In the genomic region with DNA sequence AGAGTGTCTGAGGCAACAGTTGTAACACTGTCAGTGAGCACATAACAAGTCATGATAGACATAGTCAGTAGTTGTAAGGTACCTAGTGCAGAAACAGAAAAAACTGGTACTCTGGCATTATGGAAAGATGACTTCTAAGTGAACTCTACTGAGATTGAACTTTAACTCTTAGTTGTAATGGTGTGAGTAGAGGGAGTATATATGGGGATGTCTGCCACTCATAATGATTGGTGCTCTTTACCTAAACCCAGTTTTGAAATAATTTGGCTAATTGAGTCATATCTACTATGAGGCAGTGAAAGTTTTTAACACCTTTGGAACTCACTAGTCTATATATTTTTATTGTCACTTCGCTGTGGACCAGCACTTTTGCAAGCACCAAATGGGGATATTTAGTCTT, we compare ENCODE assay signal across 24 cellular contexts. TPM values are rescaled to one million over a fixed set of nuclear protein-coding genes. Genes with fewer than 3 reads are reported as not detected.
DNase-seq lines count a peak whose midpoint lies in the region; ATAC-seq, FAIRE-seq and TF ChIP-seq lines count a peak whose summit lies in the region.
"Had no signal": no experiment of that assay in that cellular context is flagged by ENCODE, and none has a peak within 500 bp of the region (broad histone marks: within the 10 kb centered on the region; RNA-seq: fewer than 3 reads in every experiment).

No MANE protein-coding gene starts in this region.

- H3K9me3 Mint-ChIP-seq in activated T-cell treated with anti-CD3 and anti-CD28 coated beads, Interleukin-2, amount 50 U/mL, for 72 hours = no peaks in the 10 kb centered on the region
- H3K9me3 Mint-ChIP-seq in activated T-cell treated with anti-CD3 and anti-CD28 coated beads, Interleukin-2, amount 50 U/mL, for 24 hours = no peaks in the 10 kb centered on the region
- no peaks in the 10 kb centered on the region for H3K9me3 Mint-ChIP-seq in activated T-helper 17 cell treated with anti-CD3 and anti-CD28 coated beads, Interleukin-2, amount 50 U/mL, for 72 hours
- H3K9me3 Mint-ChIP-seq: CD8-positive, alpha-beta T cell had no signal

- H3K9me3 ChIP-seq in BLaER1 = no peaks in the 10 kb centered on the region

- FAIRE-seq in GM12891 (lab: Jason Lieb, UNC) = peak; percentile 23
- FAIRE-seq: HepG2, K562 had no signal

- H3K27me3 Mint-ChIP-seq in activated T-cell treated with anti-CD3 and anti-CD28 coated beads, Interleukin-2, amount 50 U/mL, for 72 hours (ENCODE audit: low read depth) = no peaks in the 10 kb centered on the region
- H3K27me3 Mint-ChIP-seq in activated T-cell treated with anti-CD3 and anti-CD28 coated beads, Interleukin-2, amount 50 U/mL, for 24 hours = no peaks in the 10 kb centered on the region
- no peaks in the 10 kb centered on the region for H3K27me3 Mint-ChIP-seq in activated T-helper 17 cell treated with anti-CD3 and anti-CD28 coated beads, Interleukin-2, amount 50 U/mL, for 72 hours

- no peak for TF ChIP-seq POLR2A in GM12891 (IDR thresholded peaks at IDR 0.05; ENCODE audit: low read depth, low read length)

- peaks cover 75% of the 10 kb centered on the region for H3K4me1 Mint-ChIP-seq in activated T-cell treated with anti-CD3 and anti-CD28 coated beads, Interleukin-2, amount 50 U/mL, for 72 hours (ENCODE audit: low read depth)
- H3K4me1 Mint-ChIP-seq in activated T-cell treated with anti-CD3 and anti-CD28 coated beads, Interleukin-2, amount 50 U/mL, for 24 hours (ENCODE audit: low read depth) = peaks cover 82% of the 10 kb centered on the region
- H3K4me1 Mint-ChIP-seq in activated T-helper 17 cell treated with anti-CD3 and anti-CD28 coated beads, Interleukin-2, amount 50 U/mL, for 72 hours = peaks cover 55% of the 10 kb centered on the region

- H3K4me2 ChIP-seq in BLaER1 = peak overlapping the region; percentile 88

- peaks cover 65% of the 10 kb centered on the region for H3K4me1 ChIP-seq in BLaER1

- ATAC-seq in activated T-cell treated with anti-CD3 and anti-CD28 coated beads, Interleukin-2, amount 50 U/mL, for 72 hours (replicated peaks in 1 of 2) = peak; percentile 70 to 79
- peak; percentile 43 for ATAC-seq in activated T-helper 17 cell treated with anti-CD3 and anti-CD28 coated beads, Interleukin-2, amount 50 U/mL, for 72 hours (replicated peaks)
- ATAC-seq: CD8-positive, alpha-beta T cell; HepG2; K562 had no signal

- H3K9ac ChIP-seq in BLaER1 = no peak overlapping the region

- no peaks in the 10 kb centered on the region for H3K36me3 ChIP-seq in BLaER1

- H3K27ac Mint-ChIP-seq in activated T-cell treated with anti-CD3 and anti-CD28 coated beads, Interleukin-2, amount 50 U/mL, for 72 hours = no peak overlapping the region
- H3K27ac Mint-ChIP-seq in activated T-cell treated with anti-CD3 and anti-CD28 coated beads, Interleukin-2, amount 50 U/mL, for 24 hours = no peak overlapping the region
- no peak overlapping the region for H3K27ac Mint-ChIP-seq in activated T-helper 17 cell treated with anti-CD3 and anti-CD28 coated beads, Interleukin-2, amount 50 U/mL, for 72 hours
- H3K27ac Mint-ChIP-seq: CD8-positive, alpha-beta T cell had no signal

- no peaks in the 10 kb centered on the region for H3K36me3 Mint-ChIP-seq in activated T-cell treated with anti-CD3 and anti-CD28 coated beads, Interleukin-2, amount 50 U/mL, for 72 hours (ENCODE audit: insufficient read depth in 2 of 2)
- peaks cover 23% of the 10 kb centered on the region for H3K36me3 Mint-ChIP-seq in activated T-cell treated with anti-CD3 and anti-CD28 coated beads, Interleukin-2, amount 50 U/mL, for 24 hours (ENCODE audit: low read depth)
- no peaks in the 10 kb centered on the region for H3K36me3 Mint-ChIP-seq in activated T-helper 17 cell treated with anti-CD3 and anti-CD28 coated beads, Interleukin-2, amount 50 U/mL, for 72 hours (ENCODE audit: low read depth)

- H3K4me3 ChIP-seq in BLaER1 = no peak overlapping the region
- H3K4me3 ChIP-seq: K562 had no signal

- no peak for DNase-seq in activated T-cell treated with anti-CD3 and anti-CD28 coated beads, Interleukin-2, amount 50 U/mL, for 72 hours
- no peak for DNase-seq in activated T-cell treated with anti-CD3 and anti-CD28 coated beads, Interleukin-2, amount 50 U/mL, for 24 hours
- no peak for DNase-seq in GM12891 (ENCODE audit: insufficient read length, low spot score)
- no peak for DNase-seq in activated effector memory CD4-positive, alpha-beta T cell treated with Interleukin-2 at 50 U/mL for 16 hours
- DNase-seq in cerebellar cortex (ENCODE audit: low spot score) = no peak
- no peak for DNase-seq in iPS-NIHi11 (ENCODE audit: low spot score)
- DNase-seq: CD8-positive, alpha-beta T cell; DND-41; GOT3; HCEC 1CT; NCI-H1105; NCI-H146; NCI-H2029; NCI-H226; NCI-H510A treated with DMSO at 0.1 percent for 48 hours; NCI-H748 treated with DMSO at 0.1 percent for 48 hours; NK-92 treated with Interleukin-12 subunit alpha and Interleukin-12 subunit beta, amount 100 ng/mL, for 24 hours; SIG-M5 had no signal

- H3K4me3 Mint-ChIP-seq in activated T-cell treated with anti-CD3 and anti-CD28 coated beads, Interleukin-2, amount 50 U/mL, for 72 hours = no peak overlapping the region
- no peak overlapping the region for H3K4me3 Mint-ChIP-seq in activated T-cell treated with anti-CD3 and anti-CD28 coated beads, Interleukin-2, amount 50 U/mL, for 24 hours
- H3K4me3 Mint-ChIP-seq in activated T-helper 17 cell treated with anti-CD3 and anti-CD28 coated beads, Interleukin-2, amount 50 U/mL, for 72 hours = no peak overlapping the region
- H3K4me3 Mint-ChIP-seq: CD8-positive, alpha-beta T cell had no signal

- no peaks in the 10 kb centered on the region for H3K27me3 ChIP-seq in BLaER1

- H3K27ac ChIP-seq in BLaER1 = peak overlapping the region; percentile 72
- H3K27ac ChIP-seq: HL-60, RWPE1 had no signal

- H4K20me1 ChIP-seq in BLaER1 = peaks cover 46% of the 10 kb centered on the region

TF ChIP-seq in GM12891, 5 proteins besides CTCF, POLR2A, EP300 and RAD21:
- TF ChIP-seq POU2F2 (IDR thresholded peaks at IDR 0.05; ENCODE audit: low read depth, low read length) (no peak), PAX5 (IDR thresholded peaks at IDR 0.05; ENCODE audit: insufficient read depth, low read length, severe bottlenecking) (no peak), POLR2AphosphoS5 (IDR thresholded peaks at IDR 0.05; ENCODE audit: low read depth, low read length) (no peak), SPI1 (IDR thresholded peaks at IDR 0.05; ENCODE audit: low read depth, low read length) (no peak), TAF1 (IDR thresholded peaks at IDR 0.05; ENCODE audit: low read depth, low read length) (no peak)
TF ChIP-seq in GM12891: peak in this region for 0.

RNA-seq across cellular contexts. Expression of gene NLK, which starts 6.6 kb away (rescaled TPM):
- total RNA-seq in activated T-cell treated with anti-CD3 and anti-CD28 coated beads, Interleukin-2, amount 50 U/mL, for 72 hours = 10 to 100 TPM in 1 of 2 donors, 1 to 10 TPM in 1; 10.0 to 11.7 TPM
- 8.0 TPM for polyA plus RNA-seq in GM12891 (2012; ENCODE audit: low read depth, missing spikeins)
- total RNA-seq in activated T-helper 17 cell treated with anti-CD3 and anti-CD28 coated beads, Interleukin-2, amount 50 U/mL, for 72 hours = 10 to 100 TPM in 1 of 2 donors, 1 to 10 TPM in 1; 8.2 to 11.6 TPM
